ENCODE assay signal across 8 cellular contexts in the genomic region with DNA sequence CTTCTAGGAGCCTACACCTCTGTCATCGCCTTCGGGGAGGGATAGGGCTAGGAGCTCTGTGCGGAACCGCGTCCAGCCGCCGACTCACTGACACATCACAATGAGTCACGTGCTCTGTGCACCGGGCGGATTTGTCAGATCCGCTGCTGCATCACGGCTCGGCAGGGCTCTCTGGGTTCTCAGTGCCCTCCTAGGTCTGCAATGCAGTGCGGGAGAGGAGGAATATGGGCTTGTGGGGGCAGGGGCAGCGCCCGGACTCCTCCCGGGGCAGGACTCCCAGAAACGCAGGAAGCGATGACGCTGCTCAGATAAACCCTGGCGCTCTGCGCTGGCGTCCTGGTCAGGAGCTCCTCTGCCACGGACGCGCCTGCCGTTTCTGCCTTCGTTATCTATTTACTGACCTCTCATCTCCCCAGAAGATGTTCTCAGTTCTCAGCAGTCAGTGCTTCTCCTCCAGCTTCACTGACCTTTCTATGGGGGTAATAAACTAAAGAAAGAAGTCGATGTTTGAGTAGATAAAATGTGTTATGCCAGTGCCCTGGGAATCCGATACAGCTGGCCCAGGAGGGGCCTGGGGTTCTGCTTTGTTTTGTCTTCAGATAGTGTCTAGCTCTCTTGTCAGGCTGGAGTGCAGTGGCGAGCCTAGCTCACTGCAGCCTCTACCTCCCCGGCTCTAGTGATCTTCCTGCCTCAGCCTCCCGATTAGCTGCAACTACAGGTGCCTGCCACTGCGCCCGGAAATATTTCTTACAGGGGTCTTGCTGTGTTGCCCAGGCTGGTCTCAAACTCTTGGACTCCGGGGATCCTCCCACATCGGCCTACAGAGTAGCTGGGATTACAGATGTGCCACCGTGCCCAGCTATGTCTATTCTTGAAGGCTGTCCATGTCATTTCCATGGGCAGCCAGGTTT. TPM values are rescaled to one million over a fixed set of nuclear protein-coding genes. Genes with fewer than 3 reads are reported as not detected.
DNase-seq lines count a peak whose midpoint lies in the region; ATAC-seq and TF ChIP-seq lines count a peak whose summit lies in the region.

No MANE protein-coding gene starts in this region.

- intact Hi-C loops in stomach (cut with DNase I; ENCODE audit: low total_unique reads) = no loop called here

- peak overlapping the region; percentile 88 for H2AFZ ChIP-seq in DND-41 (ENCODE audit: low read depth, low read length)
- H2AFZ ChIP-seq in Karpas-422 (ENCODE audit: low read length) = no peak overlapping the region; the same call in 1 of the 2 replicates

- H3K9ac ChIP-seq in DND-41 (ENCODE audit: low read depth, low read length) = peak overlapping the region; percentile 63
- H3K9ac ChIP-seq in Karpas-422 (ENCODE audit: low read length) = peak overlapping the region; percentile 79

- WGBS in stomach, 5 donors = 15 to 24% (median 16%) methylated on average over 24 to 38 of the region's 38 CpGs

- peak overlapping the region; percentile 31 to 60; a peak in 3 of 4 replicates for H3K4me3 ChIP-seq in DND-41 (ENCODE audit: low read depth in 1 of 2, low read length in 2 of 2)
- H3K4me3 ChIP-seq in Karpas-422 (ENCODE audit: low read length) = peak overlapping the region; percentile 64
- peak overlapping the region; percentile 30 to 62 for H3K4me3 ChIP-seq in foreskin fibroblast (ENCODE audit: low read depth in 1 of 2, low read length in 2 of 2)
- H3K4me3 ChIP-seq in stomach = peak overlapping the region; percentile 38 to 57 (median 52)

- H3K9me3 Mint-ChIP-seq in neural crest cell = no peaks in the 10 kb centered on the region

- no peak for TF ChIP-seq CTCF in DND-41 (IDR thresholded peaks at IDR 0.05; ENCODE audit: borderline replicate concordance, extremely low read depth, low read length, poor library complexity, severe bottlenecking)
- no peak for TF ChIP-seq CTCF in RWPE1 (conservative IDR thresholded peaks at IDR 0.05; ENCODE audit: low read depth)
- TF ChIP-seq CTCF in foreskin fibroblast (IDR thresholded peaks at IDR 0.05; ENCODE audit: low read depth, low read length) = no peak
- TF ChIP-seq CTCF in neural crest cell (conservative IDR thresholded peaks at IDR 0.05) = no peak
- TF ChIP-seq CTCF in stomach (IDR thresholded peaks at IDR 0.05) = no peak

- peak; percentile 96 for ATAC-seq in DND-41 (ENCODE audit: insufficient read depth, low read depth)
- peak; percentile 95 for ATAC-seq in GM21825 (IDR thresholded peaks at IDR 0.05; ENCODE audit: unreplicated experiment)

- CTCF ChIA-PET in RWPE1 (lab: Yijun Ruan, JAX) = interaction anchor here (0.7 kb wide), 2 partner anchors 11 to 19 kb away, joined by 3 to 4 read pairs; no protein-coding TSS in a partner anchor

- no peaks in the 10 kb centered on the region for H3K36me3 Mint-ChIP-seq in neural crest cell (ENCODE audit: low read depth)

- H3K27me3 ChIP-seq in DND-41 (ENCODE audit: insufficient read depth, low read length, poor library complexity) = no peaks in the 10 kb centered on the region
- no peaks in the 10 kb centered on the region for H3K27me3 ChIP-seq in Karpas-422 (ENCODE audit: low read length)
- H3K27me3 ChIP-seq in stomach = no peaks in the 10 kb centered on the region

- peak in 2 of 4 donors; percentile 46 to 49 for TF ChIP-seq POLR2A in stomach (IDR thresholded peaks at IDR 0.05)

- H4K20me1 ChIP-seq in DND-41 (ENCODE audit: insufficient read depth, low read length) (no peaks in the 10 kb centered on the region), Karpas-422 (ENCODE audit: insufficient read depth, low read depth, low read length) (no peaks in the 10 kb centered on the region)

- H3K4me3 Mint-ChIP-seq in neural crest cell = peak overlapping the region; percentile 90

- POLR2A ChIA-PET in RWPE1 (lab: Yijun Ruan, JAX; ENCODE audit: low non-redundant PET) = interaction anchor here (0.5 to 2.1 kb wide), 8 partner anchors 15 to 28 kb away, joined by 3 to 13 read pairs (median 3); no protein-coding TSS in a partner anchor

- peaks cover 28% of the 10 kb centered on the region for H3K4me1 ChIP-seq in DND-41 (ENCODE audit: insufficient read depth, low read length)
- peaks cover 81% of the 10 kb centered on the region for H3K4me1 ChIP-seq in Karpas-422 (ENCODE audit: low read length)
- peaks cover 15 to 40% (median 23%) of the 10 kb centered on the region in 4 donors for H3K4me1 ChIP-seq in stomach

- H3K4me2 ChIP-seq in DND-41 (ENCODE audit: insufficient read depth, low read length) (peak overlapping the region; percentile 75), Karpas-422 (ENCODE audit: low read depth, low read length, poor library complexity, severe bottlenecking) (peak overlapping the region; percentile 93)

- DNase-seq in DND-41 (peak; percentile 86), Karpas-422 (peak; percentile 97), RWPE1 (ENCODE audit: low spot score) (peak; percentile 88), foreskin fibroblast (peak; percentile 100), neural crest cell (ENCODE audit: low read depth, low spot score) (peak; percentile 51), stomach (peak; percentile 86)
- peak; percentile 77 for DNase-seq in activated T-helper 9 cell treated with anti-CD3 and anti-CD28 coated beads, Interleukin-2, amount 50 U/mL, for 16 hours (ENCODE audit: low read depth)

- H3K27ac Mint-ChIP-seq in neural crest cell (ENCODE audit: unreplicated experiment) = peak overlapping the region; percentile 98

- no peaks in the 10 kb centered on the region for H3K9me3 ChIP-seq in DND-41 (ENCODE audit: insufficient read depth, low read length, severe bottlenecking)
- H3K9me3 ChIP-seq in Karpas-422 (ENCODE audit: low read length) = no peaks in the 10 kb centered on the region
- H3K9me3 ChIP-seq in stomach = no peaks in the 10 kb centered on the region

- H3K79me2 ChIP-seq in DND-41 (ENCODE audit: insufficient read depth, low read length) (no peaks in the 10 kb centered on the region), Karpas-422 (ENCODE audit: low read length) (no peaks in the 10 kb centered on the region)

- no peaks in the 10 kb centered on the region for H3K36me3 ChIP-seq in DND-41 (ENCODE audit: insufficient read depth, low read length)
- H3K36me3 ChIP-seq in Karpas-422 (ENCODE audit: insufficient read depth, low read length) = no peaks in the 10 kb centered on the region
- H3K36me3 ChIP-seq in stomach = no peaks in the 10 kb centered on the region

- H3K27me3 Mint-ChIP-seq in neural crest cell (ENCODE audit: low read depth) = no peaks in the 10 kb centered on the region

- H3K27ac ChIP-seq in DND-41 (ENCODE audit: low read length) (peak overlapping the region; percentile 69), Karpas-422 (ENCODE audit: low read length) (peak overlapping the region; percentile 94), RWPE1 (peak overlapping the region; percentile 97), stomach (peak overlapping the region; percentile 87 to 91 (median 89))

- H3K4me1 Mint-ChIP-seq in neural crest cell = peaks cover 57% of the 10 kb centered on the region

- no peaks in the 10 kb centered on the region for H3K9me2 ChIP-seq in Karpas-422 (replicated peaks; ENCODE audit: insufficient read depth, low read length)

- peak; percentile 26 for TF ChIP-seq EP300 in stomach (IDR thresholded peaks at IDR 0.05)

RNA-seq across cellular contexts. Expression of a gene that starts 22.8 kb away (rescaled TPM):
- total RNA-seq in Karpas-422 (2014; rRNA removed; shearing (Covaris generic); ENCODE audit: low replicate concordance) = 526 and 559 TPM in 2 replicates
- 220 and 236 TPM in 2 replicates for total RNA-seq in neural crest cell
- total RNA-seq in stomach = 100 to 1,000 TPM; 134 to 909 (median 278) TPM
- 10 to 100 TPM; 57.9 to 97.9 (median 91.4) TPM for polyA plus RNA-seq in stomach

Comparison
In these comparisons a context has a peak if more than half of its experiments do, and no peak if none do; other contexts are left out.
1. Peak in every context shown above with its lines: DNase-seq, ATAC-seq, H3K4me3 ChIP-seq and H3K27ac ChIP-seq.